In the genomic region with DNA sequence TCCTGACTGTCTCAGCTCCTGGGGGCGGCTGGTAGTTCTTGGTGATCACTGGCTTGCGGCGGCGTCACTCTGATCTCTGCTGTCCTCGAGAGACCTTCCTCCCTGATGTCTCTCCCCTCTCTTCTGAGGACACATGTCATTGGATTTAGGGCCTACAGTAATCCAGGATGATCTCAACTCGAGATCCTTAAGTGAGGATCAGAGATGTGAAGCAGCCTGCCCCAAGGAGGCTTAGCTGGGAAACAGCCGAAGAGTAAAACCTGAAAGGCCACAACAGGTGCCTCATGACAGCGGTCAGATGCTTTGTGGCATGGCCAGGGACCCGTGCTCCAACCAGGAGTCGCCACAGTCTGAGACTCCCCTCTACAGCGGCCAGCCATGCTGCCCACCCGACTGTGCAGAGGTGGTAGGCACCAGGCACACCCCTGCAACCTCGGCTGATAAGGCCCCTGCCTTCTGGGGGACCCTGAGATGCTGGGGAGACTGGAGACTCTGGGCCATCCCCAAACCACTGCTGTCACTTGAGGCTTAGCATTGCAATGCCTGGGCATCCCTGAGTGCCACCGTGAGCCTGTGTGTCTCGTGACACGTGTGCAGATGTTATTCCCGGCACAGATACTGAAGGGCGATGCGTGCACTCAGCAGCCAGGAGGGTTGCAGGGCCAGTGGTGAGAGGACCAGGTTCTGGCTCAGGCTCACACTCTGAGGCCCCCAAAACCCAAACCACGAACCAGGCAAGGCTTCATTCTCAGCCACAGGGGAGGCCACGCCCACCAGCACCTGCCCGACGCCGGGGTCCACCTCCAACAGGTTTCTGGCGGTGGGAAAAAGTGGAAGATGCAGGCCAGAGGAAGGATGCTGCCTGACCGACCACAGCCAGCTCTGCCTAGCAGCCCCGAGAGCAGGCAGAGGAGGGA, we compare ENCODE assay signal across 23 cellular contexts. TPM values are rescaled to one million over a fixed set of nuclear protein-coding genes. Genes with fewer than 3 reads are reported as not detected.
A peak's percentile ranks its signal among the peaks of the same experiment; 100 is the strongest.
DNase-seq lines count a peak whose midpoint lies in the region; ATAC-seq, FAIRE-seq and TF ChIP-seq lines count a peak whose summit lies in the region.
"Had no signal": no experiment of that assay in that cellular context is flagged by ENCODE, and none has a peak within 500 bp of the region (broad histone marks: within the 10 kb centered on the region; RNA-seq: fewer than 3 reads in every experiment).

No MANE protein-coding gene starts in this region.

- H3K4me1 ChIP-seq in mesenchymal stem cell (ENCODE audit: control insufficient read depth, insufficient read depth, low read depth, low read length), result peaks cover 26% of the 10 kb centered on the region
- H3K4me1 ChIP-seq in skeletal muscle tissue (ENCODE audit: control insufficient read depth in 3 of 3, insufficient read depth in 3 of 3, low read length in 3 of 3), result peaks cover 42 to 58% (median 57%) of the 10 kb centered on the region in 3 donors
- H3K4me1 ChIP-seq in colonic mucosa, result peaks cover 15% of the 10 kb centered on the region

- peak overlapping the region in 1 of 2 experiments; percentile 15 for H2BK12ac ChIP-seq in mesenchymal stem cell (ENCODE audit: low read length in 2 of 2)

- H2AK5ac ChIP-seq in mesenchymal stem cell (ENCODE audit: low read length, severe bottlenecking), result no peak overlapping the region

- H2BK120ac ChIP-seq in mesenchymal stem cell (ENCODE audit: low read depth, low read length), result no peak overlapping the region

- H4K8ac ChIP-seq in mesenchymal stem cell (ENCODE audit: low read length), result no peak overlapping the region

- intact Hi-C loops in colonic mucosa (cut with DNase I), result no loop called here

- H3K9ac ChIP-seq in mesenchymal stem cell (ENCODE audit: low read length) (no peak overlapping the region), skeletal muscle tissue (ENCODE audit: low read depth in 1 of 3, low read length in 3 of 3) (peak overlapping the region in 1 of 3 donors; percentile 60), colonic mucosa (ENCODE audit: low read depth in 2 of 2, low read length in 2 of 2) (no peak overlapping the region)

- no peak for TF ChIP-seq CTCF in D721Med (IDR thresholded peaks at IDR 0.05; ENCODE audit: insufficient read depth, missing control alignments)
- no peak for TF ChIP-seq CTCF in colonic mucosa (IDR thresholded peaks at IDR 0.05)

- no peak overlapping the region for H3K14ac ChIP-seq in mesenchymal stem cell (ENCODE audit: low read length in 2 of 2)

- peak overlapping the region; percentile 34 for H4K91ac ChIP-seq in mesenchymal stem cell (ENCODE audit: low read length)

- H2BK5ac ChIP-seq in mesenchymal stem cell (ENCODE audit: low read depth, low read length, poor library complexity, severe bottlenecking), result no peak overlapping the region

- H3K36me3 ChIP-seq in mesenchymal stem cell (ENCODE audit: control insufficient read depth in 1 of 2, insufficient read depth in 2 of 2, low read depth in 1 of 2, low read length in 2 of 2) (no peaks in the 10 kb centered on the region), skeletal muscle tissue (ENCODE audit: control insufficient read depth in 3 of 3, insufficient read depth in 3 of 3, low read length in 3 of 3) (no peaks in the 10 kb centered on the region), colonic mucosa (no peaks in the 10 kb centered on the region)
- H3K36me3 ChIP-seq: Peyer's patch had no signal

- 83% methylated on average over 27 of the region's 27 CpGs for WGBS in mesenchymal stem cell

- no peak overlapping the region for H3K18ac ChIP-seq in mesenchymal stem cell (ENCODE audit: low read depth in 1 of 2, low read length in 2 of 2)

- H3K27ac ChIP-seq in mesenchymal stem cell (ENCODE audit: low read length, poor library complexity, severe bottlenecking), result no peak overlapping the region
- peak overlapping the region; percentile 94 for H3K27ac ChIP-seq in skeletal muscle tissue (ENCODE audit: low read depth, low read length)
- no peak overlapping the region for H3K27ac ChIP-seq in colonic mucosa
- H3K27ac ChIP-seq: C4-2B, Peyer's patch, SK-N-MC had no signal

- no peak overlapping the region for H3K23ac ChIP-seq in mesenchymal stem cell (ENCODE audit: low read length in 2 of 2)

- H3K27me3 ChIP-seq in mesenchymal stem cell (ENCODE audit: control insufficient read depth in 1 of 2, insufficient read depth in 1 of 2, low read length in 2 of 2) (peaks cover 3 to 26% of the 10 kb centered on the region in 2 experiments), skeletal muscle tissue (ENCODE audit: control insufficient read depth in 3 of 3, insufficient read depth in 3 of 3, low read length in 3 of 3) (no peaks in the 10 kb centered on the region), colonic mucosa (no peaks in the 10 kb centered on the region)
- H3K27me3 ChIP-seq: Peyer's patch had no signal

- no peak overlapping the region for H3K4ac ChIP-seq in mesenchymal stem cell (ENCODE audit: low read depth in 1 of 2, low read length in 2 of 2)

- H3K4me2 ChIP-seq in mesenchymal stem cell (ENCODE audit: low read length, poor library complexity, severe bottlenecking), result no peak overlapping the region

- H3K4me3 ChIP-seq in mesenchymal stem cell (ENCODE audit: insufficient read depth in 1 of 2, low read depth in 1 of 2, low read length in 2 of 2), result no peak overlapping the region
- no peak overlapping the region for H3K4me3 ChIP-seq in skeletal muscle tissue (ENCODE audit: low read length in 3 of 3)
- H3K4me3 ChIP-seq in colonic mucosa, result no peak overlapping the region
- H3K4me3 ChIP-seq: Peyer's patch, SK-N-MC had no signal

- H3K79me1 ChIP-seq in mesenchymal stem cell (replicated peaks; ENCODE audit: low read length, poor library complexity, severe bottlenecking), result no peaks in the 10 kb centered on the region

- peak; percentile 100 for DNase-seq in D721Med (ENCODE audit: insufficient read length, low spot score)
- peak; percentile 92 for DNase-seq in NCI-H524 treated with DMSO at 0.1 percent for 48 hours (lab: John Stamatoyannopoulos, UW)
- DNase-seq in mesenchymal stem cell, result no peak
- DNase-seq in colonic mucosa, result no peak
- DNase-seq in activated CD4-positive, alpha-beta T cell treated with anti-CD3 and anti-CD28 coated beads for 4 hours, result no peak
- DNase-seq: DMS 273 treated with DMSO at 0.1 percent for 48 hours, GDM1, HCEC 1CT, MM.1S, NCI-H1092, NCI-H1436 treated with DMSO at 0.1 percent for 48 hours, NCI-H2081, NCI-H2171 treated with DMSO at 0.1 percent for 48 hours, NCI-H446, NCI-H748 treated with DMSO at 0.1 percent for 48 hours, Peyer's patch, T-cell had no signal

- H2BK15ac ChIP-seq in mesenchymal stem cell (ENCODE audit: low read depth, poor library complexity, severe bottlenecking), result no peak overlapping the region

- H3K9me3 ChIP-seq in mesenchymal stem cell (ENCODE audit: control insufficient read depth, low read length), result no peaks in the 10 kb centered on the region
- no peaks in the 10 kb centered on the region for H3K9me3 ChIP-seq in skeletal muscle tissue (ENCODE audit: control insufficient read depth in 3 of 3, low read length in 3 of 3)
- H3K9me3 ChIP-seq in colonic mucosa, result no peaks in the 10 kb centered on the region
- H3K9me3 ChIP-seq: Peyer's patch had no signal

- peak; percentile 97 for FAIRE-seq in D721Med (lab: Jason Lieb, UNC)
- FAIRE-seq: GM19239 had no signal

- ATAC-seq in HG03469 (IDR thresholded peaks at IDR 0.05; ENCODE audit: unreplicated experiment), result no peak
- ATAC-seq: Right ventricle myocardium inferior, T-cell had no signal

- no peak overlapping the region for H2AFZ ChIP-seq in mesenchymal stem cell (ENCODE audit: low read depth, low read length)

RNA-seq across cellular contexts. Expression of a gene that starts 30.2 kb away (rescaled TPM):
- 54.5 TPM for polyA plus RNA-seq in mesenchymal stem cell (2013, experiment 1 of 2)
- 52.5 TPM for polyA plus RNA-seq in mesenchymal stem cell (2013, experiment 2 of 2)
- total RNA-seq in skeletal muscle tissue (26.1 TPM), colonic mucosa (100 to 1,000 TPM in 1 of 2 donors, 10 to 100 TPM in 1; 67.5 to 139 TPM)

Comparison
In these comparisons a context has a peak if more than half of its experiments do, and no peak if none do; other contexts are left out.
1. DNase-seq: peak in D721Med (single experiment) and NCI-H524 treated with DMSO at 0.1 percent for 48 hours (single experiment); none in mesenchymal stem cell (single experiment), colonic mucosa (single experiment) and activated CD4-positive, alpha-beta T cell treated with anti-CD3 and anti-CD28 coated beads for 4 hours (0 of 2).